In the genomic region with DNA sequence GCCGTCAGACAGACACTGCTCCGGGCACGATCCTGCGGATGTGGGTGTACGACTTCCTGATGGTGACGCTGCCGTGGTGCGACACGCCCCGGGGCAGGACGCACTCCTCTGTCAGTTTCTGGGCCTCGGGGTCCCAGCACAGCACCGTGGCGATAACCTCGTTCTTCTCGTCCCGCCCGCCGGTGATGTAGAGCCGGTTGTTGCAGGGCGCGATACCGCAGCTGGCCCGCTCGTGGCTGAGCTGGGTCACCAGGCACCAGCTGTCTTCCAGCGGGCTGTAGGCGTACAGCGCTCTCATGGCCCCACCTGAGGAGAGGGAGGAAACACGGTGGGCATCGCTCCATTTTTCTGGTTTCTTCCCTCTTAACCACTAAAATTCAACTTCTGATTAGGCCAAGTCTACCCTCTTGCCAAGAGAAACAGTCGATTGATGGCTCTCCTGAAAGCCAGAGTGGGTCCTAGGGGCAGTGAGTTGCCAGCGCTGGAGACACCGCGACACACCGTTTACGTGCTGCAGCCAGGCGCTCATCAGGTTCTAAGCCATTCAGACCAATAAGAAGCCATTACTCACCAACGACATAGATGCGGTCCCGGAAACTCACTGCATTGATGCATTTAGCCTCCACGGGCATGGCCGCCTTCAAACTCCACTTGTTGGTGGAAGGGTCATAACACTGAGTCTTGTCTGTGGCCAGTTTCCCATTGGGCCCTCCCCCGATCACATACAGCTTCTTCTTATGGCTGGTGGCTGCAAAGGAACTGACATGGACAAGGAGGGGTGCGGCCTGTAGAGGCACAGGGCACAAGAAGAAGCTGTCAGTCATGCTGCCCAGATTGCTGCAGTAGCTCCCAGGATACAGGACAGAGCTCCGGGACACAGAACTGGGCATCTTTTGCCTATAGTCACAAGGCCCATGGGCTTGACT, we compare ENCODE assay signal across 23 cellular contexts.
DNase-seq lines count a peak whose midpoint lies in the region; TF ChIP-seq lines count a peak whose summit lies in the region.
"Had no signal": no experiment of that assay in that cellular context is flagged by ENCODE, and none has a peak within 500 bp of the region (broad histone marks: within the 10 kb centered on the region; RNA-seq: fewer than 3 reads in every experiment).

No MANE protein-coding gene starts in this region.

- DNase-seq in activated CD4-positive, alpha-beta memory T cell treated with anti-CD3 and anti-CD28 coated beads, Interleukin-2, amount 10 ng/mL, durations not matched to agents 7 days and 5 days: peak; percentile 13
- DNase-seq in activated CD4-positive, alpha-beta memory T cell treated with anti-CD3 and anti-CD28 coated beads for 36 hours: no peak
- DNase-seq in activated CD8-positive, alpha-beta memory T cell treated with anti-CD3 and anti-CD28 coated beads, Interleukin-2, amount 50 U/mL, for 48 hours: peak; percentile 43
- peak; percentile 43 for DNase-seq in islet precursor cell
- peak; percentile 53 for DNase-seq in sigmoid colon
- no peak for DNase-seq in NCI-H1105 treated with DMSO at 0.1 percent for 48 hours (lab: John Stamatoyannopoulos, UW)
- no peak for DNase-seq in esophagus squamous epithelium (lab: John Stamatoyannopoulos, UW)
- DNase-seq in NK-92 treated with Interleukin-12 subunit alpha and Interleukin-12 subunit beta, amount 100 ng/mL, for 24 hours (lab: John Stamatoyannopoulos, UW): no peak
- DNase-seq: activated CD4-positive, alpha-beta T cell treated with anti-CD3 and anti-CD28 coated beads, Interleukin-2, amount 50 U/mL, for 1 hour; activated naive CD4-positive, alpha-beta T cell treated with anti-CD3 and anti-CD28 coated beads for 36 hours; amniotic stem cell; DMS 273 treated with DMSO at 0.1 percent for 48 hours; heart left ventricle; left ventricle myocardium inferior; NCI-H1105; NCI-H2029 treated with DMSO at 0.1 percent for 48 hours; NCI-H345; nephron progenitor cell; OCI-M1; T-helper 9 cell had no signal

- no peak for TF ChIP-seq CTCF in sigmoid colon (IDR thresholded peaks at IDR 0.05)
- TF ChIP-seq CTCF in esophagus squamous epithelium (IDR thresholded peaks at IDR 0.05): no peak

- no peak for TF ChIP-seq EP300 in sigmoid colon (IDR thresholded peaks at IDR 0.05)

- peaks cover 46% of the 10 kb centered on the region for H3K36me3 Mint-ChIP-seq in activated CD4-positive, alpha-beta memory T cell treated with anti-CD3 and anti-CD28 coated beads, Interleukin-2, amount 10 ng/mL, durations not matched to agents 7 days and 5 days (ENCODE audit: low read depth)
- peaks cover 31% of the 10 kb centered on the region for H3K36me3 Mint-ChIP-seq in activated CD4-positive, alpha-beta memory T cell treated with anti-CD3 and anti-CD28 coated beads for 36 hours

- intact Hi-C loops in activated CD4-positive, alpha-beta memory T cell treated with anti-CD3 and anti-CD28 coated beads for 36 hours (cut with micrococcal nuclease): no loop called here
- intact Hi-C loops in sigmoid colon (cut with DNase I): no loop called here
- intact Hi-C loops in esophagus squamous epithelium (cut with DNase I): no loop called here

- POLR2A ChIA-PET in activated CD4-positive, alpha-beta memory T cell treated with anti-CD3 and anti-CD28 coated beads, Interleukin-2, amount 10 ng/mL, durations not matched to agents 7 days and 5 days (lab: Charles Lee): no interaction called here
- POLR2A ChIA-PET in activated CD4-positive, alpha-beta memory T cell treated with anti-CD3 and anti-CD28 coated beads for 36 hours (lab: Charles Lee): interaction anchor here (0.5 kb wide), 1 partner anchor 207 kb away, joined by 4 read pairs; no protein-coding TSS in a partner anchor

- H3K9me3 ChIP-seq in sigmoid colon: no peaks in the 10 kb centered on the region
- H3K9me3 ChIP-seq in esophagus squamous epithelium: no peaks in the 10 kb centered on the region
- H3K9me3 ChIP-seq: prostate gland had no signal

- no peaks in the 10 kb centered on the region for H3K27me3 Mint-ChIP-seq in activated CD4-positive, alpha-beta memory T cell treated with anti-CD3 and anti-CD28 coated beads, Interleukin-2, amount 10 ng/mL, durations not matched to agents 7 days and 5 days
- no peaks in the 10 kb centered on the region for H3K27me3 Mint-ChIP-seq in activated CD4-positive, alpha-beta memory T cell treated with anti-CD3 and anti-CD28 coated beads for 36 hours

- no peak overlapping the region for H3K27ac Mint-ChIP-seq in activated CD4-positive, alpha-beta memory T cell treated with anti-CD3 and anti-CD28 coated beads, Interleukin-2, amount 10 ng/mL, durations not matched to agents 7 days and 5 days
- H3K27ac Mint-ChIP-seq in activated CD4-positive, alpha-beta memory T cell treated with anti-CD3 and anti-CD28 coated beads for 36 hours: no peak overlapping the region
- H3K27ac Mint-ChIP-seq: nephron progenitor cell had no signal

- TF ChIP-seq POLR2A in sigmoid colon (IDR thresholded peaks at IDR 0.05) (no peak), esophagus squamous epithelium (IDR thresholded peaks at IDR 0.05) (no peak)

- H3K27me3 ChIP-seq in sigmoid colon (no peaks in the 10 kb centered on the region), esophagus squamous epithelium (no peaks in the 10 kb centered on the region)
- H3K27me3 ChIP-seq: heart left ventricle had no signal

- H3K4me1 ChIP-seq in sigmoid colon: no peaks in the 10 kb centered on the region
- H3K4me1 ChIP-seq in esophagus squamous epithelium: peaks cover 3 to 36% (median 10%) of the 10 kb centered on the region in 3 donors
- H3K4me1 ChIP-seq: prostate gland had no signal

- CTCF ChIA-PET in activated CD4-positive, alpha-beta memory T cell treated with anti-CD3 and anti-CD28 coated beads, Interleukin-2, amount 10 ng/mL, durations not matched to agents 7 days and 5 days (lab: Charles Lee): no interaction called here
- CTCF ChIA-PET in activated CD4-positive, alpha-beta memory T cell treated with anti-CD3 and anti-CD28 coated beads for 36 hours (lab: Charles Lee): interaction anchor here (0.7 to 1.0 kb wide), 2 partner anchors 13 to 23 kb away, joined by 3 to 4 read pairs; no protein-coding TSS in a partner anchor

- H3K4me3 Mint-ChIP-seq in activated CD4-positive, alpha-beta memory T cell treated with anti-CD3 and anti-CD28 coated beads, Interleukin-2, amount 10 ng/mL, durations not matched to agents 7 days and 5 days: no peak overlapping the region
- H3K4me3 Mint-ChIP-seq in activated CD4-positive, alpha-beta memory T cell treated with anti-CD3 and anti-CD28 coated beads for 36 hours: no peak overlapping the region
- H3K4me3 Mint-ChIP-seq: activated naive CD4-positive, alpha-beta T cell treated with anti-CD3 and anti-CD28 coated beads for 36 hours; CD8-positive, alpha-beta T cell; nephron progenitor cell had no signal

- WGBS in sigmoid colon, 2 donors: 96% methylated on average over 45 of the region's 45 CpGs
- 85 to 90% methylated on average over 32 to 34 of the region's 45 CpGs for WGBS in esophagus squamous epithelium, 2 donors

- H3K36me3 ChIP-seq in sigmoid colon (no peaks in the 10 kb centered on the region), esophagus squamous epithelium (peaks cover 0 to 4% (median 0%) of the 10 kb centered on the region in 3 donors)
- H3K36me3 ChIP-seq: left ventricle myocardium inferior, prostate gland had no signal

- H3K27ac ChIP-seq in sigmoid colon: no peak overlapping the region
- H3K27ac ChIP-seq in esophagus squamous epithelium: no peak overlapping the region
- H3K27ac ChIP-seq: 22Rv1, left ventricle myocardium inferior, prostate gland had no signal

- H3K9me3 Mint-ChIP-seq in activated CD4-positive, alpha-beta memory T cell treated with anti-CD3 and anti-CD28 coated beads, Interleukin-2, amount 10 ng/mL, durations not matched to agents 7 days and 5 days: no peaks in the 10 kb centered on the region
- H3K9me3 Mint-ChIP-seq in activated CD4-positive, alpha-beta memory T cell treated with anti-CD3 and anti-CD28 coated beads for 36 hours: no peaks in the 10 kb centered on the region
- H3K9me3 Mint-ChIP-seq: activated naive CD4-positive, alpha-beta T cell treated with anti-CD3 and anti-CD28 coated beads for 36 hours; CD8-positive, alpha-beta T cell had no signal

- H3K4me3 ChIP-seq in sigmoid colon (no peak overlapping the region), esophagus squamous epithelium (no peak overlapping the region)
- H3K4me3 ChIP-seq: heart left ventricle, left ventricle myocardium inferior, prostate gland had no signal

- no peaks in the 10 kb centered on the region for H3K4me1 Mint-ChIP-seq in activated CD4-positive, alpha-beta memory T cell treated with anti-CD3 and anti-CD28 coated beads, Interleukin-2, amount 10 ng/mL, durations not matched to agents 7 days and 5 days
- H3K4me1 Mint-ChIP-seq in activated CD4-positive, alpha-beta memory T cell treated with anti-CD3 and anti-CD28 coated beads for 36 hours (ENCODE audit: low read depth): no peaks in the 10 kb centered on the region

Comparison
In these comparisons a context has a peak if more than half of its experiments do, and no peak if none do; other contexts are left out.
1. DNase-seq: peak in activated CD4-positive, alpha-beta memory T cell treated with anti-CD3 and anti-CD28 coated beads, Interleukin-2, amount 10 ng/mL, durations not matched to agents 7 days and 5 days (single experiment), activated CD8-positive, alpha-beta memory T cell treated with anti-CD3 and anti-CD28 coated beads, Interleukin-2, amount 50 U/mL, for 48 hours (single experiment), islet precursor cell (single experiment) and sigmoid colon (single experiment); none in activated CD4-positive, alpha-beta memory T cell treated with anti-CD3 and anti-CD28 coated beads for 36 hours (single experiment), NCI-H1105 treated with DMSO at 0.1 percent for 48 hours (single experiment), esophagus squamous epithelium (single experiment) and NK-92 treated with Interleukin-12 subunit alpha and Interleukin-12 subunit beta, amount 100 ng/mL, for 24 hours (single experiment).